Comparison of ENCODE assay signal across 1 cellular context in genomic region chr16:16417037-16417436, GRCh38. TPM values are rescaled to one million over a fixed set of nuclear protein-coding genes. Genes with fewer than 3 reads are reported as not detected.
"Had no signal": no experiment of that assay in that cellular context is flagged by ENCODE, and none has a peak within 500 bp of the region (broad histone marks: within the 10 kb centered on the region; RNA-seq: fewer than 3 reads in every experiment).

No MANE protein-coding gene starts in this region.

RNA-seq across cellular contexts. Expression of gene NPIPA7, which starts 38.1 kb away (rescaled TPM):
- total RNA-seq: body of pancreas had no signal
